In the genomic region with DNA sequence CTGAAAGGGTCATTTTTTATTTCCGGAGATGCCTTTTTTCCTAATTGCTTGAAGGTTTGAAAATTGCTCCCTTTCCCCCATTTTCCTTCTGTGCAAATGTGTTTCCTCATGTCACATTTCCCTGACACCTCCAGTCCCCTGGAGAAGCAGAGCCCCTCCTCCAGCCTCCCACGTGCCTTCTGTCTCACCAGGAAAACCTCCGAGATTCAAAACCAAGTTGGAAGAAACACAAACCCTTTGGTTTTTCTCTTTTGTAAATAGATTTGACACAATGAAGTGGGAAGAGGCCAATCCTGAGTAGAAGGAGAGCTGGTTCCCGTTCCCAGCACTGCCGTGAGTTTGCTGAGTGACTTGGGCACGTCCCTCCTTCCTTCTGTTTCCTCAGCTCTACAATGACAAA, we compare ENCODE assay signal across 18 cellular contexts.
DNase-seq lines count a peak whose midpoint lies in the region; TF ChIP-seq lines count a peak whose summit lies in the region.
"Had no signal": no experiment of that assay in that cellular context is flagged by ENCODE, and none has a peak within 500 bp of the region (broad histone marks: within the 10 kb centered on the region; RNA-seq: fewer than 3 reads in every experiment).

No MANE protein-coding gene starts in this region.

- H3K36me3 ChIP-seq in neural progenitor cell = no peaks in the 10 kb centered on the region

- peak; percentile 13 for DNase-seq in astrocyte of the hippocampus (ENCODE audit: low read depth, low spot score)
- peak; percentile 45 for DNase-seq in inferior parietal cortex (ENCODE audit: extremely low spot score)
- DNase-seq in neural progenitor cell (ENCODE audit: low spot score) = no peak
- DNase-seq in superior temporal gyrus (ENCODE audit: extremely low spot score) = peak; percentile 52
- DNase-seq in erythroblast (lab: John Stamatoyannopoulos, UW) = no peak
- DNase-seq in NCI-H748 treated with DMSO at 0.1 percent for 48 hours (lab: John Stamatoyannopoulos, UW) = no peak
- no peak for DNase-seq in pons (ENCODE audit: low spot score)
- DNase-seq: DMS53, GDM1, GOT3, NCI-H1694 treated with DMSO at 0.1 percent for 48 hours, NCI-H446, NCI-H526, OCI-M1 had no signal

- no peak overlapping the region for H3K4me2 ChIP-seq in neural progenitor cell
- H3K4me2 ChIP-seq: A549 had no signal

- no peak overlapping the region for H3K4me3 Mint-ChIP-seq in neural progenitor cell
- H3K4me3 Mint-ChIP-seq: B cell, IgD-negative memory B cell had no signal

- H3K4me1 Mint-ChIP-seq in neural progenitor cell = peaks cover 63% of the 10 kb centered on the region
- H3K4me1 Mint-ChIP-seq: B cell, CD14-positive monocyte, IgD-negative memory B cell had no signal

- peaks cover 6% of the 10 kb centered on the region for H3K27me3 Mint-ChIP-seq in neural progenitor cell (ENCODE audit: insufficient read depth, low read depth)

- no peaks in the 10 kb centered on the region for H3F3A ChIP-seq in neural progenitor cell (ENCODE audit: low read depth)

- H2AFZ ChIP-seq in neural progenitor cell (replicated peaks) = no peak overlapping the region

- H4K20me1 ChIP-seq in neural progenitor cell (ENCODE audit: low read depth) = no peaks in the 10 kb centered on the region

- no peak overlapping the region for H3K9ac ChIP-seq in neural progenitor cell

- no peaks in the 10 kb centered on the region for H3K27me3 ChIP-seq in neural progenitor cell

- peak overlapping the region; percentile 65 for H3K27ac Mint-ChIP-seq in neural progenitor cell
- H3K27ac Mint-ChIP-seq: B cell, CD14-positive monocyte, IgD-negative memory B cell had no signal

- TF ChIP-seq POLR2A in erythroblast (IDR thresholded peaks at IDR 0.05; ENCODE audit: low read length) = no peak

- H3K27ac ChIP-seq in neural progenitor cell = no peak overlapping the region
- H3K27ac ChIP-seq: A549 had no signal

- H3K4me3 ChIP-seq in neural progenitor cell = no peak overlapping the region
- H3K4me3 ChIP-seq: A549 had no signal

- peaks cover 47% of the 10 kb centered on the region for H3K4me1 ChIP-seq in neural progenitor cell
- H3K4me1 ChIP-seq: A549 had no signal

- peaks cover 4% of the 10 kb centered on the region for H3K9me3 Mint-ChIP-seq in neural progenitor cell
- H3K9me3 Mint-ChIP-seq: IgD-negative memory B cell had no signal

- TF ChIP-seq CTCF in neural progenitor cell (IDR thresholded peaks at IDR 0.05) = no peak

- H3K9me3 ChIP-seq in neural progenitor cell (ENCODE audit: low read depth) = no peaks in the 10 kb centered on the region
- H3K9me3 ChIP-seq: A549 had no signal

- H3K79me2 ChIP-seq in neural progenitor cell (ENCODE audit: low read depth) = no peaks in the 10 kb centered on the region

- peaks cover 3% of the 10 kb centered on the region for H3K36me3 Mint-ChIP-seq in neural progenitor cell
- H3K36me3 Mint-ChIP-seq: CD14-positive monocyte, IgD-negative memory B cell had no signal

Comparison
In these comparisons a context has a peak if more than half of its experiments do, and no peak if none do; other contexts are left out.
1. DNase-seq: peak in astrocyte of the hippocampus (single experiment), inferior parietal cortex (single experiment) and superior temporal gyrus (single experiment); none in neural progenitor cell (single experiment), erythroblast (0 of 2), NCI-H748 treated with DMSO at 0.1 percent for 48 hours (single experiment) and pons (single experiment).